ENCODE assay signal across 30 cellular contexts in genomic region chr3:32243519-32243918, GRCh38. TPM values are rescaled to one million over a fixed set of nuclear protein-coding genes. Genes with fewer than 3 reads are reported as not detected.
"Had no signal": no experiment of that assay in that cellular context is flagged by ENCODE, and none has a peak within 500 bp of the region (broad histone marks: within the 10 kb centered on the region; RNA-seq: fewer than 3 reads in every experiment).

No MANE protein-coding gene starts in this region.

- H3K27me3 ChIP-seq: colonic mucosa, ovary, testis, tibial artery had no signal

- H3K27ac Mint-ChIP-seq: dendritic cell treated with granulocyte-macrophage colony-stimulating factor and Interleukin-4, amounts not matched to agents 40 ng/mL and 50 ng/mL, for 4 days; nephron progenitor cell; stimulated activated effector memory CD8-positive, alpha-beta T cell treated with anti-CD3 and anti-CD28 coated beads, Interleukin-12 subunit alpha, Interleukin-12 subunit beta, amount 100 ng/mL, for 72 hours; type B pancreatic cell had no signal

- DNase-seq: colonic mucosa; effector memory CD4-positive, alpha-beta T cell; erythroblast; esophagus squamous epithelium; foreskin melanocyte; glutamatergic neuron; heart right ventricle; hippocampal formation; left cardiac atrium; left lung; mammary epithelial cell; mesendoderm; midbrain; naive thymus-derived CD8-positive, alpha-beta T cell; nephron progenitor cell; nucleus accumbens; ovary; psoas muscle; right cardiac atrium; sigmoid colon; stimulated activated CD4-positive, alpha-beta T cell treated with anti-CD3 and anti-CD28 coated beads, Interleukin-2, amount 100 ng/mL, for 24 hours; stimulated activated CD4-positive, alpha-beta T cell treated with anti-CD3 and anti-CD28 coated beads, Interleukin-4, amount 100 ng/mL, for 24 hours; stimulated activated naive CD8-positive, alpha-beta T cell treated with anti-CD3 and anti-CD28 coated beads, Interleukin-15, Interleukin-2, amounts not matched to agents 100 U/mL and 50 U/mL, for 24 hours; substantia nigra; testis; tibial artery had no signal

- H3K9me3 Mint-ChIP-seq: dendritic cell treated with granulocyte-macrophage colony-stimulating factor and Interleukin-4, amounts not matched to agents 40 ng/mL and 50 ng/mL, for 4 days; naive thymus-derived CD8-positive, alpha-beta T cell; stimulated activated effector memory CD8-positive, alpha-beta T cell treated with anti-CD3 and anti-CD28 coated beads, Interleukin-12 subunit alpha, Interleukin-12 subunit beta, amount 100 ng/mL, for 72 hours; type B pancreatic cell had no signal

- H3K9me3 ChIP-seq: colonic mucosa, esophagus squamous epithelium, heart right ventricle, left lung, ovary, psoas muscle, sigmoid colon, testis, tibial artery had no signal

- H3K27ac ChIP-seq: colonic mucosa, esophagus squamous epithelium, heart right ventricle, left lung, ovary, psoas muscle, sigmoid colon, testis, tibial artery had no signal

- H3K4me3 Mint-ChIP-seq: dendritic cell treated with granulocyte-macrophage colony-stimulating factor and Interleukin-4, amounts not matched to agents 40 ng/mL and 50 ng/mL, for 4 days; nephron progenitor cell; stimulated activated effector memory CD8-positive, alpha-beta T cell treated with anti-CD3 and anti-CD28 coated beads, Interleukin-12 subunit alpha, Interleukin-12 subunit beta, amount 100 ng/mL, for 72 hours; type B pancreatic cell had no signal

- H3K36me3 ChIP-seq: colonic mucosa, esophagus squamous epithelium, heart right ventricle, left lung, ovary, sigmoid colon, tibial artery had no signal

- H3K36me3 Mint-ChIP-seq: stimulated activated effector memory CD8-positive, alpha-beta T cell treated with anti-CD3 and anti-CD28 coated beads, Interleukin-12 subunit alpha, Interleukin-12 subunit beta, amount 100 ng/mL, for 72 hours had no signal

- H3K27me3 Mint-ChIP-seq: naive thymus-derived CD8-positive, alpha-beta T cell had no signal

- H3K4me3 ChIP-seq: colonic mucosa, esophagus squamous epithelium, heart right ventricle, left lung, ovary, psoas muscle, sigmoid colon, testis, tibial artery had no signal

- ATAC-seq: heart right ventricle; left cardiac atrium; left lung; naive thymus-derived CD8-positive, alpha-beta T cell; psoas muscle; right cardiac atrium; stimulated activated effector memory CD8-positive, alpha-beta T cell treated with anti-CD3 and anti-CD28 coated beads, Interleukin-12 subunit alpha, Interleukin-12 subunit beta, amount 100 ng/mL, for 72 hours; stimulated activated naive CD8-positive, alpha-beta T cell treated with anti-CD3 and anti-CD28 coated beads, Interleukin-15, Interleukin-2, amounts not matched to agents 100 U/mL and 50 U/mL, for 24 hours had no signal

- H3K4me1 ChIP-seq: psoas muscle, testis had no signal

RNA-seq across cellular contexts. Expression of gene CMTM8, which starts 5.0 kb away (rescaled TPM):
- total RNA-seq: skeletal muscle tissue had no signal
